ENCODE assay signal across 19 cellular contexts in the genomic region with DNA sequence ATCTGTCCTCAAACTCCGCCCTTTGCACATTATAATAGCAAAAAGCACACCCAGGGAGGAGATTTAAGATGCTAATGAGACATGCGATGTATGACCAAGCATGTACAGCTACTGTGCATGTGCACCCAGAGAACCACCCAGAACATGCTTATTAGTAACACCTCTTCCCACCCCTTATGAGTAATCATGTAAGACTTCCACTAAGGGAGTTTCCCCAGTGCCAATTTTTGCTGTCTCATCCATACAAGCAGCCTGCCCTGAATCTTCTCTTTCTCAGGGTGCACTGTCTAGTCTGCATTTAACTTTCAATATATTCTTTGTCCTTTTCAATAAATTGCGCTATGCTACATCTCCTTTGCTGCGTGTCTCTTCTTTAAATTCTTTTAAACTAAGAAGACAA.
DNase-seq lines count a peak whose midpoint lies in the region; ATAC-seq, FAIRE-seq and TF ChIP-seq lines count a peak whose summit lies in the region.
"Had no signal": no experiment of that assay in that cellular context is flagged by ENCODE, and none has a peak within 500 bp of the region (broad histone marks: within the 10 kb centered on the region; RNA-seq: fewer than 3 reads in every experiment).

No MANE protein-coding gene starts in this region.

- no peak overlapping the region for H3K27ac ChIP-seq in RWPE2 (ENCODE audit: poor library complexity, severe bottlenecking)
- H3K27ac ChIP-seq: pancreas had no signal

- DNase-seq in H54 (ENCODE audit: insufficient read length, low spot score) (peak; percentile 7), RWPE2 (ENCODE audit: low spot score) (no peak), epithelial cell of proximal tubule (ENCODE audit: low read depth) (peak; percentile 76), renal cortical epithelial cell (ENCODE audit: low read depth) (peak; percentile 87), GM20000 (ENCODE audit: low spot score) (no peak)
- no peak for DNase-seq in stimulated activated CD4-positive, alpha-beta T cell treated with anti-CD3 and anti-CD28 coated beads, Interleukin-2, amount 100 ng/mL, for 48 hours
- DNase-seq: activated CD4-positive, alpha-beta T cell treated with anti-CD3 and anti-CD28 coated beads for 1 hour; activated CD8-positive, alpha-beta memory T cell treated with anti-CD3 and anti-CD28 coated beads, Interleukin-2, amount 50 U/mL, for 48 hours; activated naive CD4-positive, alpha-beta T cell treated with anti-CD3 and anti-CD28 coated beads, Interleukin-2, amount 50 U/mL, for 16 hours; C1 segment of cervical spinal cord; endodermal cell; head of caudate nucleus; HFFc6; Karpas-422; NCI-H187 treated with DMSO at 0.1 percent for 48 hours; NCI-H510A treated with DMSO at 0.1 percent for 48 hours; pancreas had no signal

- ATAC-seq in RWPE2 (ENCODE audit: low read depth), result peak; percentile 96
- no peak for ATAC-seq in HG02981 (IDR thresholded peaks at IDR 0.05; ENCODE audit: unreplicated experiment)
- ATAC-seq in HG02759 (IDR thresholded peaks at IDR 0.05; ENCODE audit: unreplicated experiment), result no peak
- ATAC-seq: pancreas had no signal

- no peak overlapping the region for H3K4me3 ChIP-seq in RWPE2 (ENCODE audit: severe bottlenecking)
- H3K4me3 ChIP-seq in epithelial cell of proximal tubule (ENCODE audit: low read depth, low read length), result no peak overlapping the region
- H3K4me3 ChIP-seq: pancreas had no signal

- no peak for TF ChIP-seq CTCF in RWPE2 (IDR thresholded peaks at IDR 0.05; ENCODE audit: poor library complexity, severe bottlenecking)
- no peak for TF ChIP-seq CTCF in epithelial cell of proximal tubule (conservative IDR thresholded peaks at IDR 0.05; ENCODE audit: low read depth, low read length)
- no peak for TF ChIP-seq CTCF in GM20000 (IDR thresholded peaks at IDR 0.05; ENCODE audit: extremely low read depth, missing control alignments)

- H3K9me3 ChIP-seq in RWPE2 (ENCODE audit: severe bottlenecking), result no peaks in the 10 kb centered on the region
- H3K9me3 ChIP-seq: pancreas had no signal

- H3K36me3 ChIP-seq in RWPE2 (ENCODE audit: low read depth), result no peaks in the 10 kb centered on the region
- H3K36me3 ChIP-seq: pancreas had no signal

- H3K27me3 ChIP-seq in RWPE2 (ENCODE audit: insufficient read depth, poor library complexity, severe bottlenecking), result no peaks in the 10 kb centered on the region
- H3K27me3 ChIP-seq: pancreas had no signal

- FAIRE-seq in H54 (lab: Jason Lieb, UNC), result peak; percentile 48
- FAIRE-seq: pancreas had no signal

- no peak for TF ChIP-seq POLR2A in H54 (IDR thresholded peaks at IDR 0.05; ENCODE audit: low read depth, low read length)

- peaks cover 6% of the 10 kb centered on the region for H3K4me1 ChIP-seq in RWPE2 (ENCODE audit: insufficient read depth, poor library complexity, severe bottlenecking)
- H3K4me1 ChIP-seq: pancreas had no signal

Comparison
In these comparisons a context has a peak if more than half of its experiments do, and no peak if none do; other contexts are left out.
1. DNase-seq: peak in H54 (single experiment), epithelial cell of proximal tubule (single experiment) and renal cortical epithelial cell (single experiment); none in RWPE2 (single experiment), GM20000 (single experiment) and stimulated activated CD4-positive, alpha-beta T cell treated with anti-CD3 and anti-CD28 coated beads, Interleukin-2, amount 100 ng/mL, for 48 hours (0 of 2).